9 cellular contexts compared by ENCODE assay signal in the genomic region with DNA sequence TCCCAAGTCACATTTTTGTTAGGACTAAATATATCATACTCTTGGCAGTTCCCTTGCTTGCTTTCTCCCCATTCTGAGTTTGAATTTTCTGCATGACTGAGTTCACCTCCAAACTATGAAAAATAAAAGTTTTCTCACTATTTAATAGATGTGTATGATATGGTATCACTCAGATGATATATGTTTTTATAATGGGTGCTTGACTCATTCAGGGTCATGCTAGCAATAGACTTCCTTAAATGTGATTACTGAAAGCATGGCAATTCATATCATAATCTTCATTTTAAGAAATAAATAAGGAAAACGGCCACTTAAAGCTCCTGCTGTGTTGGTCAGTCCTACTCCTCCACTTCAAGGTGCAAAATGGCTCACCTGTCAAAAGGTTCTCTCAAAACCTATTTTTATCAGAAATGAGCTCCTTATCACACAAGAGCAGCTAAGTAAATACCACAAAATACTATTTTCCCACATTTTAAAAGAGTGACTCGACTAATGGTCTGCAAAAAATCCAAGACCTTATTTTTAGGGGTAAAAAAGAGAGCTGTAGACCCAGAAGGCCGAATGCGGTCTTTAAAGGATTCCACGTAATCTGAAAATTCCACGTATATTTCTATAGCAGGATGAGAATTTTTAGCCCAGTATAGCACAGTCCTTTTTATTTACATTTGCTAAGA. TPM values are rescaled to one million over a fixed set of nuclear protein-coding genes. Genes with fewer than 3 reads are reported as not detected.
A peak's percentile ranks its signal among the peaks of the same experiment; 100 is the strongest.
DNase-seq lines count a peak whose midpoint lies in the region; ATAC-seq, FAIRE-seq and TF ChIP-seq lines count a peak whose summit lies in the region.
"Had no signal": no experiment of that assay in that cellular context is flagged by ENCODE, and none has a peak within 500 bp of the region (broad histone marks: within the 10 kb centered on the region; RNA-seq: fewer than 3 reads in every experiment).

No MANE protein-coding gene starts in this region.

- H3K4me3 ChIP-seq in heart right ventricle = peak overlapping the region; percentile 53 to 91 (median 75)
- peak overlapping the region; percentile 93 for H3K4me3 ChIP-seq in adipocyte (ENCODE audit: low read length)
- H3K4me3 ChIP-seq in right lobe of liver = peak overlapping the region; percentile 66 to 78 (median 68)
- H3K4me3 ChIP-seq in vagina = peak overlapping the region; percentile 68 to 72

- peak overlapping the region; percentile 90 for H3K9ac ChIP-seq in adipocyte (ENCODE audit: low read length)

- H3K36me3 ChIP-seq in heart right ventricle (no peaks in the 10 kb centered on the region), adipocyte (ENCODE audit: control insufficient read depth, insufficient read depth, low read length, severe bottlenecking) (no peaks in the 10 kb centered on the region), right lobe of liver (no peaks in the 10 kb centered on the region), vagina (no peaks in the 10 kb centered on the region)

- no peak for TF ChIP-seq CTCF in heart right ventricle (IDR thresholded peaks at IDR 0.05)
- no peak for TF ChIP-seq CTCF in right lobe of liver (IDR thresholded peaks at IDR 0.05)
- TF ChIP-seq CTCF in vagina (IDR thresholded peaks at IDR 0.05) = no peak

- H3K27ac ChIP-seq in heart right ventricle = peak overlapping the region in 9 of 10 donors; percentile 89 to 98 (median 96)
- H3K27ac ChIP-seq in right lobe of liver = peak overlapping the region; percentile 80 to 94 (median 91)
- peak overlapping the region; percentile 92 for H3K27ac ChIP-seq in vagina

- TF ChIP-seq POLR2A in right lobe of liver (IDR thresholded peaks at IDR 0.05) (no peak), vagina (IDR thresholded peaks at IDR 0.05) (no peak)

- peaks cover 3 to 39% (median 25%) of the 10 kb centered on the region in 9 donors for H3K4me1 ChIP-seq in heart right ventricle
- peaks cover 20% of the 10 kb centered on the region for H3K4me1 ChIP-seq in adipocyte (ENCODE audit: control insufficient read depth, insufficient read depth, low read length)
- H3K4me1 ChIP-seq in right lobe of liver = peaks cover 0 to 19% (median 2%) of the 10 kb centered on the region in 4 donors
- H3K4me1 ChIP-seq in vagina = peaks cover 18% of the 10 kb centered on the region

- intact Hi-C loops in heart right ventricle (cut with DNase I) = loop anchor here in 4 of 10 donors (2.0 kb wide), 1 partner anchor 29 kb away; a partner anchor contains a TSS
- intact Hi-C loops in left ventricle myocardium superior (cut with micrococcal nuclease) = no loop called here
- intact Hi-C loops in right lobe of liver (cut with DNase I) = no loop called here
- intact Hi-C loops in vagina (cut with DNase I) = loop anchor here (5.0 kb wide), 1 partner anchor 1401 kb away; no protein-coding TSS in a partner anchor

- DNase-seq in heart right ventricle = no peak
- DNase-seq in left ventricle myocardium superior = no peak
- no peak for DNase-seq in adipocyte (ENCODE audit: low read depth)
- no peak for DNase-seq in right lobe of liver
- no peak for DNase-seq in vagina (ENCODE audit: extremely low spot score in 2 of 2)
- DNase-seq in RCC 7860 (ENCODE audit: low spot score) = no peak
- no peak for DNase-seq in DMS114 treated with DMSO at 0.1 percent for 48 hours (lab: John Stamatoyannopoulos, UW; ENCODE audit: unreplicated experiment)
- DNase-seq in activated CD4-positive, alpha-beta T cell treated with anti-CD3 and anti-CD28 coated beads, Interleukin-2, amount 50 U/mL, for 1 hour = no peak

- no peak for FAIRE-seq in RCC 7860 (lab: Jason Lieb, UNC)

- WGBS in heart right ventricle, 2 donors = 61 to 65% methylated on average over 6 of the region's 6 CpGs
- 36% methylated on average over 6 of the region's 6 CpGs for WGBS in right lobe of liver (ENCODE audit: insufficient coverage, low coverage, low lambda C conversion rate, missing lambda C conversion rate)

- ATAC-seq in heart right ventricle (no peak), left ventricle myocardium superior (no peak), right lobe of liver (no peak)

- H3K27me3 ChIP-seq in heart right ventricle (no peaks in the 10 kb centered on the region), adipocyte (replicated peaks; ENCODE audit: control insufficient read depth, insufficient read depth, low read length) (no peaks in the 10 kb centered on the region), right lobe of liver (no peaks in the 10 kb centered on the region), vagina (no peaks in the 10 kb centered on the region)

- H3K9me3 ChIP-seq in heart right ventricle = no peaks in the 10 kb centered on the region
- no peaks in the 10 kb centered on the region for H3K9me3 ChIP-seq in adipocyte (ENCODE audit: control insufficient read depth, low read length)
- H3K9me3 ChIP-seq in right lobe of liver = no peaks in the 10 kb centered on the region
- H3K9me3 ChIP-seq in vagina = no peaks in the 10 kb centered on the region

RNA-seq across cellular contexts. Expression of a gene that starts 3.9 kb away (rescaled TPM):
- total RNA-seq in heart right ventricle (1 to 10 TPM; 3.2 to 6.2 (median 4.8) TPM), left ventricle myocardium superior (6.2 TPM), right lobe of liver (1 to 10 TPM; 1.7 to 4.0 (median 3.2) TPM), vagina (16.0 TPM)
- polyA plus RNA-seq in heart right ventricle = 1 to 10 TPM; 3.2 to 6.7 TPM

RNA-seq across cellular contexts. Expression of a gene that starts 23.6 kb away (rescaled TPM):
- 10 to 100 TPM in 6 of 10 donors, 1 to 10 TPM in 4; 5.6 to 25.9 (median 11.1) TPM for total RNA-seq in heart right ventricle
- polyA plus RNA-seq in heart right ventricle = 1 to 10 TPM; 5.3 to 6.0 TPM
- 12.4 TPM for total RNA-seq in left ventricle myocardium superior
- 10 to 100 TPM in 5 of 6 experiments, 1 to 10 TPM in 1; 7.8 to 64.6 (median 54.2) TPM for total RNA-seq in right lobe of liver
- total RNA-seq in vagina = 21.9 TPM

RNA-seq across cellular contexts. Expression of a gene that starts 28.7 kb away (rescaled TPM):
- total RNA-seq in heart right ventricle = 100 to 1,000 TPM; 111 to 141 (median 122) TPM
- polyA plus RNA-seq in heart right ventricle = 100 to 1,000 TPM in 1 of 2 donors, 10 to 100 TPM in 1; 35.6 to 206 TPM
- total RNA-seq in left ventricle myocardium superior = 111 TPM
- total RNA-seq in right lobe of liver = 10 to 100 TPM; 51.2 to 93.5 (median 59.1) TPM
- total RNA-seq in vagina = 92.8 TPM

RNA-seq across cellular contexts. Expression of a gene that starts 36.0 kb away (rescaled TPM):
- total RNA-seq in heart right ventricle = not detected
- polyA plus RNA-seq in heart right ventricle = not detected
- not detected for total RNA-seq in left ventricle myocardium superior
- not detected for total RNA-seq in right lobe of liver
- total RNA-seq in vagina = not detected
- total RNA-seq: dermis microvascular lymphatic vessel endothelial cell had no signal

RNA-seq across cellular contexts. Expression of a gene that starts 49.1 kb away (rescaled TPM):
- total RNA-seq in heart right ventricle (10 to 100 TPM; 13.2 to 30.9 (median 19.3) TPM), left ventricle myocardium superior (19.4 TPM), right lobe of liver (10 to 100 TPM in 4 of 6 experiments, 1 to 10 TPM in 2; 6.8 to 17.9 (median 12.4) TPM), vagina (65.6 TPM)
- 10 to 100 TPM; 14.9 to 18.2 TPM for polyA plus RNA-seq in heart right ventricle
